In the genomic region with DNA sequence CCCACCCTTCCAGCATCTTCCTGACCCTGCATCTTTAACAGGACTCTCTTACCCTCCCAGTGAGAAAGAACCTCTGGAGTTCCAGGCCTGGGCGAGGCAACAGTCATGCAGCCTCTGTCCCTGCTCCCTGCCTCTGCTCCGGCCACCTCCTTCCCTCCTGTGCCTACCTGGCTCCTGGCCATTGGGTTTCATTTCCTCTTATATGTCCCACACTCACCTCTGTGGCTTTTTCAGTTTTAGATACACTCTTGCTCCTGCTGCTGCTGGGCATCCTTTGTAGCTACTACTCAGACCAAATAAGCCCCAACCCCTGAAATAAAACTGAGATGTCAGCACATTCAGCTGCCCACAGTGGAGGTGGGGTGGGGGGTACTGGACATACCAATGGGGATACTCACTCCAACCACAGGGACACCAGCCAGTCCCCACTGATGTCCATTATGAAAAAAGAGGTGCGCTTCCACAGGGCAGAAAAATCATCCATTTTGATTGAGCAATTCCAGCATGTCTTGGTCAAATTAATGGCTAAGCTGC, we compare ENCODE assay signal across 21 cellular contexts.
DNase-seq lines count a peak whose midpoint lies in the region; ATAC-seq, FAIRE-seq and TF ChIP-seq lines count a peak whose summit lies in the region.
"Had no signal": no experiment of that assay in that cellular context is flagged by ENCODE, and none has a peak within 500 bp of the region (broad histone marks: within the 10 kb centered on the region; RNA-seq: fewer than 3 reads in every experiment).

No MANE protein-coding gene starts in this region.

- H2AFZ ChIP-seq in HepG2 (ENCODE audit: low read length) (no peak overlapping the region), astrocyte (ENCODE audit: low read depth, low read length) (no peak overlapping the region)

- H3K27ac Mint-ChIP-seq in astrocyte (ENCODE audit: unreplicated experiment): peak overlapping the region; percentile 16
- peak overlapping the region; percentile 46 for H3K27ac Mint-ChIP-seq in progenitor cell of endocrine pancreas
- H3K27ac Mint-ChIP-seq: B cell; CD4-positive, CD25-positive, alpha-beta regulatory T cell; HFFc6; IgD-negative memory B cell had no signal

- ATAC-seq in HepG2 (no peak), right lobe of liver (no peak), HG03469 (IDR thresholded peaks at IDR 0.05; ENCODE audit: unreplicated experiment) (no peak)
- ATAC-seq: HCT116 had no signal

- H3K27me3 Mint-ChIP-seq in astrocyte (ENCODE audit: low read depth, unreplicated experiment): peaks cover 3% of the 10 kb centered on the region
- H3K27me3 Mint-ChIP-seq in progenitor cell of endocrine pancreas: peaks cover 49% of the 10 kb centered on the region

- H3K36me3 Mint-ChIP-seq in astrocyte (ENCODE audit: low read depth, unreplicated experiment): no peaks in the 10 kb centered on the region
- no peaks in the 10 kb centered on the region for H3K36me3 Mint-ChIP-seq in progenitor cell of endocrine pancreas (ENCODE audit: insufficient read depth)
- H3K36me3 Mint-ChIP-seq: CD4-positive, CD25-positive, alpha-beta regulatory T cell; IgD-negative memory B cell had no signal

- DNase-seq in HepG2 (ENCODE audit: low spot score) (no peak), right lobe of liver (no peak), astrocyte (ENCODE audit: low read depth) (no peak), progenitor cell of endocrine pancreas (ENCODE audit: low spot score, unreplicated experiment) (no peak)
- DNase-seq in stimulated activated CD4-positive, alpha-beta T cell treated with anti-CD3 and anti-CD28 coated beads, Interleukin-1b, Interleukin-23, amount 100 ng/mL, for 48 hours: no peak
- DNase-seq in stimulated activated CD4-positive, alpha-beta T cell treated with anti-CD3 and anti-CD28 coated beads, Interleukin-15, amount 100 ng/mL, for 24 hours: no peak
- DNase-seq: Caco-2; CD4-positive, CD25-positive, alpha-beta regulatory T cell; DMS79; GDM1; GOT3; H7; HFFc6 had no signal

- H4K20me1 ChIP-seq in HepG2 (ENCODE audit: insufficient read depth, low read length): no peaks in the 10 kb centered on the region
- H4K20me1 ChIP-seq in astrocyte (ENCODE audit: insufficient read depth, low read length): no peaks in the 10 kb centered on the region
- H4K20me1 ChIP-seq: BLaER1 treated with 17β-estradiol and CSF1 and Interleukin-3, amounts not matched to agents 10 nM and 100 nM had no signal

- TF ChIP-seq EP300 in HepG2 (IDR thresholded peaks at IDR 0.05; ENCODE audit: low read depth in 2 of 2, low read length in 2 of 2) (no peak), HepG2 (CRISPR knock-in tag; IDR thresholded peaks at IDR 0.05; ENCODE audit: borderline replicate concordance) (no peak)

- BruUV-seq in HepG2 (replicated peaks; lab: Mats Ljungman, UMichigan): no TSS peak

- H3K4me3 Mint-ChIP-seq in astrocyte (ENCODE audit: unreplicated experiment) (no peak overlapping the region), progenitor cell of endocrine pancreas (ENCODE audit: low read depth) (no peak overlapping the region)
- H3K4me3 Mint-ChIP-seq: B cell; CD4-positive, CD25-positive, alpha-beta regulatory T cell; HFFc6; IgD-negative memory B cell had no signal

- CTCF ChIA-PET in HepG2 (lab: Yijun Ruan, JAX; ENCODE audit: low intra/inter-chr PET ratio, low total read pairs): no interaction called here

- FAIRE-seq in HepG2 (lab: Jason Lieb, UNC) (no peak), astrocyte (lab: Jason Lieb, UNC) (no peak)
- FAIRE-seq: D721Med, HTR-8/SVneo had no signal

- H3K4me1 Mint-ChIP-seq in astrocyte (ENCODE audit: low read depth, unreplicated experiment) (peaks cover 10% of the 10 kb centered on the region), progenitor cell of endocrine pancreas (ENCODE audit: low read depth) (peaks cover 29% of the 10 kb centered on the region)
- H3K4me1 Mint-ChIP-seq: B cell; CD4-positive, CD25-positive, alpha-beta regulatory T cell; IgD-negative memory B cell had no signal

- no peak overlapping the region for H3K9ac ChIP-seq in HepG2 (ENCODE audit: insufficient read depth, low read depth, low read length)
- no peak overlapping the region for H3K9ac ChIP-seq in astrocyte (ENCODE audit: low read length)
- H3K9ac ChIP-seq: BLaER1 treated with 17β-estradiol and CSF1 and Interleukin-3, amounts not matched to agents 10 nM and 100 nM had no signal

- no peaks in the 10 kb centered on the region for H3K27me3 ChIP-seq in HepG2 (ENCODE audit: control insufficient read depth in 1 of 2, insufficient read depth in 2 of 2, low read length in 2 of 2)
- no peaks in the 10 kb centered on the region for H3K27me3 ChIP-seq in right lobe of liver
- no peaks in the 10 kb centered on the region for H3K27me3 ChIP-seq in astrocyte (ENCODE audit: insufficient read depth, low read length)
- H3K27me3 ChIP-seq: BLaER1 treated with 17β-estradiol and CSF1 and Interleukin-3, amounts not matched to agents 10 nM and 100 nM had no signal

- POLR2A ChIA-PET in HepG2 (lab: Yijun Ruan, JAX): no interaction called here

- TF ChIP-seq POLR2A in HepG2 (IDR thresholded peaks at IDR 0.05; ENCODE audit: insufficient read depth in 1 of 2, low read depth in 2 of 2, low read length in 2 of 2): no peak
- TF ChIP-seq POLR2A in right lobe of liver (IDR thresholded peaks at IDR 0.05): no peak

- H3K79me2 ChIP-seq in HepG2 (ENCODE audit: insufficient read depth, low read length): no peaks in the 10 kb centered on the region
- no peaks in the 10 kb centered on the region for H3K79me2 ChIP-seq in astrocyte (ENCODE audit: insufficient read depth, low read length)

- no peak overlapping the region for H3K4me3 ChIP-seq in HepG2 (replicated peaks in 1 of 3; ENCODE audit: insufficient read depth in 1 of 3, low read depth in 2 of 3, low read length in 3 of 3)
- H3K4me3 ChIP-seq in right lobe of liver: no peak overlapping the region
- H3K4me3 ChIP-seq in astrocyte (ENCODE audit: insufficient read depth, low read depth, low read length): no peak overlapping the region
- H3K4me3 ChIP-seq: BLaER1 treated with 17β-estradiol and CSF1 and Interleukin-3, amounts not matched to agents 10 nM and 100 nM had no signal

- no peak overlapping the region for H3K4me2 ChIP-seq in HepG2 (ENCODE audit: low read depth, low read length)
- no peak overlapping the region for H3K4me2 ChIP-seq in astrocyte (ENCODE audit: low read length)
- H3K4me2 ChIP-seq: BLaER1 treated with 17β-estradiol and CSF1 and Interleukin-3, amounts not matched to agents 10 nM and 100 nM had no signal

- in situ Hi-C loops in HepG2 (cut with HindIII; ENCODE audit: extremely low pct_ligation_motif_present, low pct_unique_long_range_greater_than_20kb): no loop called here

- TF ChIP-seq CTCF in HepG2 (CRISPR knock-in tag; IDR thresholded peaks at IDR 0.05) (no peak), right lobe of liver (IDR thresholded peaks at IDR 0.05) (no peak), astrocyte (IDR thresholded peaks at IDR 0.05; ENCODE audit: insufficient read depth, low read depth, low read length) (no peak), progenitor cell of endocrine pancreas (IDR thresholded peaks at IDR 0.05; ENCODE audit: unreplicated experiment) (no peak)

- no peak for TF ChIP-seq RAD21 in HepG2 (CRISPR knock-in tag; IDR thresholded peaks at IDR 0.05)

- no peaks in the 10 kb centered on the region for H3K36me3 ChIP-seq in HepG2 (replicated peaks in 1 of 2; ENCODE audit: control insufficient read depth in 1 of 2, insufficient read depth in 2 of 2, low read length in 2 of 2)
- H3K36me3 ChIP-seq in right lobe of liver: no peaks in the 10 kb centered on the region
- no peaks in the 10 kb centered on the region for H3K36me3 ChIP-seq in astrocyte (ENCODE audit: insufficient read depth, low read length)
- H3K36me3 ChIP-seq: BLaER1 treated with 17β-estradiol and CSF1 and Interleukin-3, amounts not matched to agents 10 nM and 100 nM had no signal

- H3K27ac ChIP-seq in HepG2 (ENCODE audit: extremely low read length, insufficient read depth, low read length) (no peak overlapping the region), right lobe of liver (no peak overlapping the region), astrocyte (ENCODE audit: low read depth, low read length) (no peak overlapping the region)
- H3K27ac ChIP-seq: 22Rv1; BLaER1 treated with 17β-estradiol and CSF1 and Interleukin-3, amounts not matched to agents 10 nM and 100 nM had no signal

- H3K4me1 ChIP-seq in HepG2 (ENCODE audit: insufficient read depth, low read length) (no peaks in the 10 kb centered on the region), right lobe of liver (no peaks in the 10 kb centered on the region), astrocyte (ENCODE audit: insufficient read depth, low read length) (no peaks in the 10 kb centered on the region)
- H3K4me1 ChIP-seq: BLaER1 treated with 17β-estradiol and CSF1 and Interleukin-3, amounts not matched to agents 10 nM and 100 nM; Caco-2 had no signal

- no peaks in the 10 kb centered on the region for H3K9me3 Mint-ChIP-seq in astrocyte (ENCODE audit: unreplicated experiment)
- no peaks in the 10 kb centered on the region for H3K9me3 Mint-ChIP-seq in progenitor cell of endocrine pancreas (ENCODE audit: low read depth)
- H3K9me3 Mint-ChIP-seq: CD4-positive, CD25-positive, alpha-beta regulatory T cell had no signal

- 11% methylated on average over 3 of the region's 3 CpGs for WGBS in HepG2 (ENCODE audit: low lambda C conversion rate)
- WGBS in right lobe of liver (ENCODE audit: insufficient coverage, low coverage, low lambda C conversion rate, missing lambda C conversion rate): 66% methylated on average over 3 of the region's 3 CpGs

- intact Hi-C loops in HepG2 (cut with micrococcal nuclease; ENCODE audit: unreplicated experiment) (no loop called here), right lobe of liver (cut with DNase I) (no loop called here)

- H3K9me3 ChIP-seq in HepG2 (ENCODE audit: low read length): no peaks in the 10 kb centered on the region
- H3K9me3 ChIP-seq in right lobe of liver: no peaks in the 10 kb centered on the region
- H3K9me3 ChIP-seq in astrocyte (ENCODE audit: insufficient read depth, low read depth, low read length): no peaks in the 10 kb centered on the region
- H3K9me3 ChIP-seq: BLaER1 treated with 17β-estradiol and CSF1 and Interleukin-3, amounts not matched to agents 10 nM and 100 nM; Caco-2 had no signal

TF ChIP-seq in HepG2, 621 proteins besides CTCF, POLR2A, EP300 and RAD21:
- TF ChIP-seq NR2F2 (IDR thresholded peaks at IDR 0.05; ENCODE audit: borderline replicate concordance, low read depth): no peak
- 0 out of 2 replicates have a peak, but pooled peaks have one; percentile 14 for TF ChIP-seq MAFF (IDR thresholded peaks at IDR 0.05; ENCODE audit: low read depth, low read length)
- TF ChIP-seq ZMYM2 (CRISPR knock-in tag; IDR thresholded peaks at IDR 0.05): no peak
- TF ChIP-seq MAFK (conservative IDR thresholded peaks at IDR 0.05 in 1 of 2, IDR thresholded peaks at IDR 0.05 in 1 of 2; ENCODE audit: low read length in 2 of 2): peak; percentile 26 to 58; a peak in 3 of 4 replicates
